8 cellular contexts compared by ENCODE assay signal in genomic region chr1:212256404-212256803, GRCh38. TPM values are rescaled to one million over a fixed set of nuclear protein-coding genes. Genes with fewer than 3 reads are reported as not detected.
DNase-seq lines count a peak whose midpoint lies in the region; ATAC-seq lines count a peak whose summit lies in the region.

No MANE protein-coding gene starts in this region.

- H3K27me3 Mint-ChIP-seq in activated CD4-positive, alpha-beta T cell treated with anti-CD3 and anti-CD28 coated beads for 36 hours = no peaks in the 10 kb centered on the region
- H3K27me3 Mint-ChIP-seq in activated naive CD8-positive, alpha-beta T cell treated with anti-CD3 and anti-CD28 coated beads for 36 hours = no peaks in the 10 kb centered on the region

- no peaks in the 10 kb centered on the region for H3K9me3 Mint-ChIP-seq in activated CD4-positive, alpha-beta T cell treated with anti-CD3 and anti-CD28 coated beads for 36 hours (ENCODE audit: low read depth)
- peaks cover 5% of the 10 kb centered on the region for H3K9me3 Mint-ChIP-seq in activated naive CD8-positive, alpha-beta T cell treated with anti-CD3 and anti-CD28 coated beads for 36 hours

- DNase-seq in activated CD4-positive, alpha-beta T cell treated with anti-CD3 and anti-CD28 coated beads for 36 hours = no peak
- DNase-seq in activated CD4-positive, alpha-beta T cell treated with anti-CD3 and anti-CD28 coated beads for 1 hour = no peak
- peak; percentile 91 to 94 for DNase-seq in NOMO-1 (lab: John Stamatoyannopoulos, UW; ENCODE audit: unreplicated experiment in 2 of 2)
- DNase-seq in activated naive CD8-positive, alpha-beta T cell treated with anti-CD3 and anti-CD28 coated beads for 36 hours = no peak
- DNase-seq in stimulated activated CD8-positive, alpha-beta memory T cell treated with anti-CD3 and anti-CD28 coated beads, Interleukin-15, amount 100 ng/mL, for 1 hour (ENCODE audit: low read depth) = peak; percentile 10
- no peak for DNase-seq in cerebellum (ENCODE audit: low spot score)
- DNase-seq in D341Med (ENCODE audit: low spot score) = no peak
- no peak for DNase-seq in NCI-H82 (lab: John Stamatoyannopoulos, UW)

- CTCF ChIA-PET in activated CD4-positive, alpha-beta T cell treated with anti-CD3 and anti-CD28 coated beads for 36 hours (lab: Charles Lee) = interaction anchor here (0.6 to 0.7 kb wide), 2 partner anchors 201 to 533 kb away, joined by 3 to 5 read pairs; no protein-coding TSS in a partner anchor

- peaks cover 63% of the 10 kb centered on the region for H3K4me1 Mint-ChIP-seq in activated CD4-positive, alpha-beta T cell treated with anti-CD3 and anti-CD28 coated beads for 36 hours
- H3K4me1 Mint-ChIP-seq in activated naive CD8-positive, alpha-beta T cell treated with anti-CD3 and anti-CD28 coated beads for 36 hours = peaks cover 35% of the 10 kb centered on the region

- no peak for ATAC-seq in activated CD4-positive, alpha-beta T cell treated with anti-CD3 and anti-CD28 coated beads for 36 hours

- H3K4me3 Mint-ChIP-seq in activated CD4-positive, alpha-beta T cell treated with anti-CD3 and anti-CD28 coated beads for 36 hours = no peak overlapping the region
- no peak overlapping the region for H3K4me3 Mint-ChIP-seq in activated naive CD8-positive, alpha-beta T cell treated with anti-CD3 and anti-CD28 coated beads for 36 hours

- H3K27ac Mint-ChIP-seq in activated CD4-positive, alpha-beta T cell treated with anti-CD3 and anti-CD28 coated beads for 36 hours = peak overlapping the region; percentile 59
- H3K27ac Mint-ChIP-seq in activated naive CD8-positive, alpha-beta T cell treated with anti-CD3 and anti-CD28 coated beads for 36 hours = peak overlapping the region; percentile 62

- intact Hi-C loops in activated CD4-positive, alpha-beta T cell treated with anti-CD3 and anti-CD28 coated beads for 36 hours (cut with DNase I, micrococcal nuclease) = no loop called here

- no peaks in the 10 kb centered on the region for H3K36me3 Mint-ChIP-seq in activated CD4-positive, alpha-beta T cell treated with anti-CD3 and anti-CD28 coated beads for 36 hours (ENCODE audit: low read depth)
- H3K36me3 Mint-ChIP-seq in activated naive CD8-positive, alpha-beta T cell treated with anti-CD3 and anti-CD28 coated beads for 36 hours = peaks cover 7% of the 10 kb centered on the region

- POLR2A ChIA-PET in activated CD4-positive, alpha-beta T cell treated with anti-CD3 and anti-CD28 coated beads for 36 hours (lab: Charles Lee) = no interaction called here

RNA-seq across cellular contexts. Expression of gene PPP2R5A, which starts 28.8 kb away (rescaled TPM):
- total RNA-seq in activated CD4-positive, alpha-beta T cell treated with anti-CD3 and anti-CD28 coated beads for 36 hours = 10 to 100 TPM; 32.3 to 36.1 TPM
- total RNA-seq in activated naive CD8-positive, alpha-beta T cell treated with anti-CD3 and anti-CD28 coated beads for 36 hours = 10 to 100 TPM; 32.9 to 34.3 TPM
- 15.7 TPM for total RNA-seq in cerebellum

Comparison
In these comparisons a context has a peak if more than half of its experiments do, and no peak if none do; other contexts are left out.
1. DNase-seq: peak in NOMO-1 (2 of 2) and stimulated activated CD8-positive, alpha-beta memory T cell treated with anti-CD3 and anti-CD28 coated beads, Interleukin-15, amount 100 ng/mL, for 1 hour (single experiment); none in activated CD4-positive, alpha-beta T cell treated with anti-CD3 and anti-CD28 coated beads for 36 hours (single experiment), activated CD4-positive, alpha-beta T cell treated with anti-CD3 and anti-CD28 coated beads for 1 hour (single experiment), activated naive CD8-positive, alpha-beta T cell treated with anti-CD3 and anti-CD28 coated beads for 36 hours (single experiment), cerebellum (single experiment), D341Med (single experiment) and NCI-H82 (single experiment).